Comparison of ENCODE assay signal across 10 cellular contexts in the genomic region with DNA sequence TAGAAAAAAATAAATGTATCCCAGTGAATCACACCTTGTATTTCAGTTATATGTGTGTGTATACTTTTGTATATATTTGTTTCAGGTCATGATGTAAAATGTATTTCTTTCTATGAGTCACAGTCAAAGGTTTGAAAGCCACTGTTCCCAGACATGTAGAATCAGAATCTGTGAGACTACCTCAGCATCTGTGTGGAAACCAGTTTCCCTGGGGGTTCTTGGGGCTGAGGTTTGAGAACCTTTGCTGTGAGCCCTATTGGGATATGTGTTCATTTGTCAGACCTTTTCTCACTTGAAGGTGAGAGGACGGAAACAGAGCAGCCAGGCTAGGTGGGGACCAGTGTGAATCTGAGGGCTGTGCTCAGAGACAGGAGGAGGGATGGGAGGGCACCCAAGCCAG.
DNase-seq lines count a peak whose midpoint lies in the region; ATAC-seq and TF ChIP-seq lines count a peak whose summit lies in the region.
"Had no signal": no experiment of that assay in that cellular context is flagged by ENCODE, and none has a peak within 500 bp of the region (broad histone marks: within the 10 kb centered on the region; RNA-seq: fewer than 3 reads in every experiment).

No MANE protein-coding gene starts in this region.

- CTCF ChIA-PET in A673 (lab: Charles Lee), result no interaction called here

- H3K27ac ChIP-seq in A673 (ENCODE audit: low read depth, low read length, poor library complexity, severe bottlenecking) (peak overlapping the region; percentile 72), fibroblast of lung (ENCODE audit: insufficient read depth, low read length) (peak overlapping the region; percentile 67)

- H3K4me3 Mint-ChIP-seq in activated naive CD8-positive, alpha-beta T cell treated with anti-CD3 and anti-CD28 coated beads, Interleukin-2, amount 50 U/mL, for 24 hours, result no peak overlapping the region
- H3K4me3 Mint-ChIP-seq: CD14-positive monocyte had no signal

- POLR2A ChIA-PET in A673 (lab: Charles Lee; ENCODE audit: low non-redundant PET), result no interaction called here

- in situ Hi-C loops in KBM-7 (cut with MboI; ENCODE audit: low pct_unique_long_range_greater_than_20kb, low sequenced_read_pairs) (no loop called here), HAP-1 (cut with MboI; ENCODE audit: low sequenced_read_pairs) (no loop called here)

- DNase-seq in A673 (ENCODE audit: low spot score) (no peak), fibroblast of lung (ENCODE audit: low read depth in 2 of 2) (peak; percentile 23 to 68), KBM-7 (no peak), HAP-1 (ENCODE audit: low spot score in 2 of 2) (no peak), GM19240 (ENCODE audit: insufficient read length, low spot score) (no peak)
- DNase-seq in activated naive CD8-positive, alpha-beta T cell treated with anti-CD3 and anti-CD28 coated beads, Interleukin-2, amount 50 U/mL, for 24 hours, result no peak
- DNase-seq: midbrain had no signal

- H3K9me3 ChIP-seq in A673 (ENCODE audit: low read depth, low read length, poor library complexity, severe bottlenecking), result no peaks in the 10 kb centered on the region
- H3K9me3 ChIP-seq in fibroblast of lung (ENCODE audit: control insufficient read depth, insufficient read depth, low read depth, low read length), result no peaks in the 10 kb centered on the region
- no peaks in the 10 kb centered on the region for H3K9me3 ChIP-seq in HAP-1

- intact Hi-C loops in A673 (cut with micrococcal nuclease; ENCODE audit: unreplicated experiment), result no loop called here

- no peaks in the 10 kb centered on the region for H3K27me3 Mint-ChIP-seq in activated naive CD8-positive, alpha-beta T cell treated with anti-CD3 and anti-CD28 coated beads, Interleukin-2, amount 50 U/mL, for 24 hours

- BruUV-seq in A673 (replicated peaks; lab: Mats Ljungman, UMichigan), result no TSS peak

- H3K9me3 Mint-ChIP-seq in activated naive CD8-positive, alpha-beta T cell treated with anti-CD3 and anti-CD28 coated beads, Interleukin-2, amount 50 U/mL, for 24 hours, result no peaks in the 10 kb centered on the region
- H3K9me3 Mint-ChIP-seq: CD14-positive monocyte had no signal

- no peak overlapping the region for H3K4me3 ChIP-seq in A673 (ENCODE audit: low read depth, low read length, poor library complexity, severe bottlenecking)
- H3K4me3 ChIP-seq in fibroblast of lung (replicated peaks in 1 of 4; ENCODE audit: control extremely low read depth in 1 of 4, insufficient read depth in 1 of 4, low read depth in 3 of 4, low read length in 4 of 4), result no peak overlapping the region
- H3K4me3 ChIP-seq in HAP-1, result no peak overlapping the region

- peaks cover 60% of the 10 kb centered on the region for H3K4me1 ChIP-seq in A673 (ENCODE audit: insufficient read depth, low read length, poor library complexity, severe bottlenecking)
- H3K4me1 ChIP-seq in fibroblast of lung (ENCODE audit: control insufficient read depth, extremely low read depth, insufficient read depth, low read length), result peaks cover 35% of the 10 kb centered on the region
- no peaks in the 10 kb centered on the region for H3K4me1 ChIP-seq in HAP-1

- H2AFZ ChIP-seq in fibroblast of lung (ENCODE audit: low read length), result no peak overlapping the region

- ATAC-seq in GM21367 (IDR thresholded peaks at IDR 0.05; ENCODE audit: unreplicated experiment), result peak; percentile 48
- ATAC-seq in HG03469 (IDR thresholded peaks at IDR 0.05; ENCODE audit: unreplicated experiment), result peak; percentile 63
- no peak for ATAC-seq in activated naive CD8-positive, alpha-beta T cell treated with anti-CD3 and anti-CD28 coated beads, Interleukin-2, amount 50 U/mL, for 24 hours

- H3K27ac Mint-ChIP-seq in activated naive CD8-positive, alpha-beta T cell treated with anti-CD3 and anti-CD28 coated beads, Interleukin-2, amount 50 U/mL, for 24 hours, result no peak overlapping the region
- H3K27ac Mint-ChIP-seq: CD14-positive monocyte had no signal

- H3K36me3 ChIP-seq in A673 (ENCODE audit: insufficient read depth, low read length, poor library complexity, severe bottlenecking) (no peaks in the 10 kb centered on the region), fibroblast of lung (ENCODE audit: control insufficient read depth, insufficient read depth, low read length) (no peaks in the 10 kb centered on the region), HAP-1 (replicated peaks) (no peaks in the 10 kb centered on the region)

- H3K4me1 Mint-ChIP-seq in activated naive CD8-positive, alpha-beta T cell treated with anti-CD3 and anti-CD28 coated beads, Interleukin-2, amount 50 U/mL, for 24 hours, result no peaks in the 10 kb centered on the region

- no peaks in the 10 kb centered on the region for H3K27me3 ChIP-seq in A673 (replicated peaks; ENCODE audit: insufficient read depth, low read depth, low read length, poor library complexity)
- no peaks in the 10 kb centered on the region for H3K27me3 ChIP-seq in fibroblast of lung (ENCODE audit: control insufficient read depth, insufficient read depth, low read length)
- H3K27me3 ChIP-seq in HAP-1 (ENCODE audit: low read depth), result no peaks in the 10 kb centered on the region

- no peak overlapping the region for H3K4me2 ChIP-seq in fibroblast of lung (ENCODE audit: extremely low read depth, insufficient read depth, low read length)

- H3K9ac ChIP-seq in fibroblast of lung (ENCODE audit: insufficient read depth, low read length), result no peak overlapping the region

- no peaks in the 10 kb centered on the region for H4K20me1 ChIP-seq in fibroblast of lung (ENCODE audit: control insufficient read depth, extremely low read depth, insufficient read depth, low read length)

- H3K79me2 ChIP-seq in fibroblast of lung (ENCODE audit: control insufficient read depth, insufficient read depth, low read length), result no peaks in the 10 kb centered on the region

- peaks cover 2% of the 10 kb centered on the region for H3K36me3 Mint-ChIP-seq in activated naive CD8-positive, alpha-beta T cell treated with anti-CD3 and anti-CD28 coated beads, Interleukin-2, amount 50 U/mL, for 24 hours (ENCODE audit: low read depth)

- TF ChIP-seq CTCF in A673 (conservative IDR thresholded peaks at IDR 0.05; ENCODE audit: low read depth, low read length) (no peak), fibroblast of lung (conservative IDR thresholded peaks at IDR 0.05 in 1 of 2, IDR thresholded peaks at IDR 0.05 in 1 of 2; ENCODE audit: low read depth in 1 of 2, low read length in 2 of 2) (no peak)

Comparison
In these comparisons a context has a peak if more than half of its experiments do, and no peak if none do; other contexts are left out.
1. DNase-seq: peak in fibroblast of lung (2 of 2); none in A673 (single experiment), KBM-7 (single experiment), HAP-1 (0 of 2), activated naive CD8-positive, alpha-beta T cell treated with anti-CD3 and anti-CD28 coated beads, Interleukin-2, amount 50 U/mL, for 24 hours (single experiment) and GM19240 (single experiment).